Comparison of ENCODE assay signal across 23 cellular contexts in the genomic region with DNA sequence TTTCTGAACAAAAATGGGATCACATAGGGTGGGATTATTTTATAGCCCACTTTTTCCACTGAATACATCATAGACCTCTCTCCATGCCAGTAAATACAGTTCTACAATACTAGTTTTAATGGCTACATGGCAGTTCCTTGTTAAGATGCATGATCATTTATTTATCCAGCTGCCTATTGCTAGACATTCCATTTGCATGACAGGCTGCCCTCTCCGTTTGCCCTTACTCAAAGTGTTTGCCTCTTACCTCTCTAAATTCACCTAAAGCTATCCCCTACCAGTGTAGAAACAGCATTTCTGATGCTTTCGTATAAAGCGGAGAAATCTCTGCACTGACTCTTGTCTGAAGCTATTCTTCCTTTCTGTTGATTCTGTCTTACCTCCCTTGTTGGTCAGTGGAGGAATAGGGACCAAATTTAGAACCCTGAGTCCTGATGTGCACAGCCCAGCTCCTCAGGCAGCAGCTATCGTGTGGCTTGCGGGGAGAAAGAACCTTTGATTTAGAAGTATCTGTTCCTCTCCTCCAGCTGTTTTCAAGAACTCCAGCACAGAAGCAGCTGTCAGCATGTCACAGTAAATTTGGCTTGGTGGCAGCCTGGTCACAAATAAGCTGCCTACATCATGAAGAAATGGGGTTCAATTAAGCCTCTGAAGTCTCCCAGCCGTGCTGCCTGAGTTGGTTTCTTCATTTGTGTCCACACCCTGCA.
DNase-seq lines count a peak whose midpoint lies in the region; ATAC-seq and TF ChIP-seq lines count a peak whose summit lies in the region.
"Had no signal": no experiment of that assay in that cellular context is flagged by ENCODE, and none has a peak within 500 bp of the region (broad histone marks: within the 10 kb centered on the region; RNA-seq: fewer than 3 reads in every experiment).

No MANE protein-coding gene starts in this region.

- CTCF ChIA-PET in PC-3 (lab: Charles Lee), result no interaction called here

- peak overlapping the region; percentile 53 for H3K4me2 ChIP-seq in PC-3 (ENCODE audit: low read length)

- H3K27me3 ChIP-seq in PC-3 (ENCODE audit: low read length) (no peaks in the 10 kb centered on the region), BE2C (no peaks in the 10 kb centered on the region)
- H3K27me3 ChIP-seq: ovary had no signal

- H3K4me3 ChIP-seq in PC-3 (ENCODE audit: low read length) (no peak overlapping the region), BE2C (ENCODE audit: low read depth, low read length) (no peak overlapping the region)
- H3K4me3 ChIP-seq: ovary had no signal

- no peak overlapping the region for H2AFZ ChIP-seq in PC-3 (ENCODE audit: low read length)

- POLR2A ChIA-PET in PC-3 (lab: Charles Lee; ENCODE audit: unreplicated experiment), result no interaction called here

- intact Hi-C loops in PC-3 (cut with micrococcal nuclease), result no loop called here

- TF ChIP-seq CTCF in PC-3 (conservative IDR thresholded peaks at IDR 0.05; ENCODE audit: low read depth, low read length) (no peak), BE2C (IDR thresholded peaks at IDR 0.05; ENCODE audit: low read depth, low read length) (no peak)

- H3K27ac ChIP-seq in PC-3 (ENCODE audit: low read length), result no peak overlapping the region
- H3K27ac ChIP-seq: ovary had no signal

- no TSS peak for BruUV-seq in PC-3 (replicated peaks; lab: Mats Ljungman, UMichigan)

- H3K36me3 ChIP-seq in PC-3 (ENCODE audit: low read depth, low read length), result 0 out of 2 replicates have a peak, but pooled peaks cover 2% of the 10 kb centered on the region
- H3K36me3 ChIP-seq in BE2C, result no peaks in the 10 kb centered on the region
- H3K36me3 ChIP-seq: ovary had no signal

- no peaks in the 10 kb centered on the region for H4K20me1 ChIP-seq in PC-3 (ENCODE audit: low read length)

- H3K9me3 ChIP-seq in PC-3 (ENCODE audit: low read length), result peaks cover 6% of the 10 kb centered on the region
- H3K9me3 ChIP-seq in BE2C, result no peaks in the 10 kb centered on the region
- H3K9me3 ChIP-seq: ovary had no signal

- H3K79me2 ChIP-seq in PC-3 (ENCODE audit: low read length), result no peaks in the 10 kb centered on the region

- H3K9me2 ChIP-seq in PC-3 (replicated peaks; ENCODE audit: low read length), result no peaks in the 10 kb centered on the region

- DNase-seq in A172 (ENCODE audit: low spot score), result peak; percentile 4
- peak; percentile 17 for DNase-seq in NCI-H146 (lab: John Stamatoyannopoulos, UW)
- peak; percentile 76 for DNase-seq in PC-3
- DNase-seq in iris pigment epithelial cell (ENCODE audit: low read depth), result peak; percentile 11
- DNase-seq in NCI-H1694 treated with DMSO at 0.1 percent for 48 hours (lab: John Stamatoyannopoulos, UW), result no peak
- no peak for DNase-seq in NCI-H187 (lab: John Stamatoyannopoulos, UW)
- no peak for DNase-seq in BE2C
- DNase-seq: activated CD4-positive, alpha-beta T cell treated with anti-CD3 and anti-CD28 coated beads for 1 hour; activated CD8-positive, alpha-beta memory T cell treated with anti-CD3 and anti-CD28 coated beads for 24 hours; activated naive CD4-positive, alpha-beta T cell treated with Interleukin-2 at 50 U/mL for 16 hours; activated T-cell treated with anti-CD3 and anti-CD28 coated beads, Interleukin-2, amount 50 U/mL, for 4 hours; amygdala; C1 segment of cervical spinal cord; Calu3; left ventricle myocardium superior; midbrain; natural killer cell; NCI-H1105 treated with DMSO at 0.1 percent for 48 hours; NCI-H2171; ovary; right cardiac atrium; SW 1271 had no signal

- ATAC-seq in PC-3 (peak; percentile 74), HG03432 (IDR thresholded peaks at IDR 0.05; ENCODE audit: unreplicated experiment) (no peak)
- ATAC-seq: activated T-cell treated with anti-CD3 and anti-CD28 coated beads, Interleukin-2, amount 50 U/mL, for 4 hours; left ventricle myocardium superior; natural killer cell; right cardiac atrium had no signal

- no peaks in the 10 kb centered on the region for H3F3A ChIP-seq in PC-3 (ENCODE audit: low read length, unreplicated experiment)

- peaks cover 41% of the 10 kb centered on the region for H3K4me1 ChIP-seq in PC-3 (ENCODE audit: insufficient read depth, low read length)
- no peaks in the 10 kb centered on the region for H3K4me1 ChIP-seq in BE2C

- H3K9ac ChIP-seq in PC-3 (ENCODE audit: low read length), result no peak overlapping the region

Comparison
In these comparisons a context has a peak if more than half of its experiments do, and no peak if none do; other contexts are left out.
1. DNase-seq: peak in A172 (single experiment), NCI-H146 (single experiment), PC-3 (single experiment) and iris pigment epithelial cell (single experiment); none in NCI-H1694 treated with DMSO at 0.1 percent for 48 hours (single experiment), NCI-H187 (0 of 2) and BE2C (single experiment).